Comparison of ENCODE assay signal across 17 cellular contexts in genomic region chr3:99716463-99716995, GRCh38.
"Had no signal": no experiment of that assay in that cellular context is flagged by ENCODE, and none has a peak within 500 bp of the region (broad histone marks: within the 10 kb centered on the region; RNA-seq: fewer than 3 reads in every experiment).

No MANE protein-coding gene starts in this region.

- H3K27ac ChIP-seq: cardiac muscle cell, foreskin keratinocyte, left ventricle myocardium inferior, sigmoid colon, spleen, upper lobe of right lung had no signal

- ATAC-seq: activated CD8-positive, alpha-beta memory T cell treated with anti-CD3 and anti-CD28 coated beads, Interleukin-2, amount 10 ng/mL, durations not matched to agents 7 days and 5 days; effector memory CD8-positive, alpha-beta T cell; foreskin keratinocyte; mucosa of descending colon; naive thymus-derived CD8-positive, alpha-beta T cell; stimulated activated memory B cell treated with anti-CD40 and anti-IgM and Interleukin-4, amounts not matched to agents 10 μg/mL and 1 μg/mL and 100 μg/mL, for 72 hours; upper lobe of right lung had no signal

- H3K36me3 ChIP-seq: cardiac muscle cell, left ventricle myocardium inferior, sigmoid colon, spleen, thoracic aorta, upper lobe of right lung had no signal

- H3K27me3 ChIP-seq: cardiac muscle cell, foreskin keratinocyte, sigmoid colon, upper lobe of right lung had no signal

- DNase-seq: activated CD4-positive, alpha-beta memory T cell treated with anti-CD3 and anti-CD28 coated beads, Interleukin-2, amount 10 ng/mL, durations not matched to agents 7 days and 5 days; activated CD4-positive, alpha-beta T cell treated with anti-CD3 and anti-CD28 coated beads for 48 hours; activated CD8-positive, alpha-beta memory T cell treated with anti-CD3 and anti-CD28 coated beads, Interleukin-2, amount 10 ng/mL, durations not matched to agents 7 days and 5 days; effector memory CD8-positive, alpha-beta T cell; foreskin keratinocyte; glutamatergic neuron; hippocampal formation; left ventricle myocardium inferior; mucosa of descending colon; naive thymus-derived CD8-positive, alpha-beta T cell; sigmoid colon; spleen; stimulated activated CD4-positive, alpha-beta T cell treated with anti-CD3 and anti-CD28 coated beads, Interleukin-4, amount 100 ng/mL, for 4 hours; upper lobe of right lung had no signal

- H3K4me1 ChIP-seq: foreskin keratinocyte, spleen, upper lobe of right lung had no signal

- H3K4me3 ChIP-seq: cardiac muscle cell, left ventricle myocardium inferior, mucosa of descending colon, sigmoid colon, spleen, thoracic aorta, upper lobe of right lung had no signal

- H3K9me3 ChIP-seq: left ventricle myocardium inferior, mucosa of descending colon, sigmoid colon, spleen, thoracic aorta, upper lobe of right lung had no signal
